In the genomic region with DNA sequence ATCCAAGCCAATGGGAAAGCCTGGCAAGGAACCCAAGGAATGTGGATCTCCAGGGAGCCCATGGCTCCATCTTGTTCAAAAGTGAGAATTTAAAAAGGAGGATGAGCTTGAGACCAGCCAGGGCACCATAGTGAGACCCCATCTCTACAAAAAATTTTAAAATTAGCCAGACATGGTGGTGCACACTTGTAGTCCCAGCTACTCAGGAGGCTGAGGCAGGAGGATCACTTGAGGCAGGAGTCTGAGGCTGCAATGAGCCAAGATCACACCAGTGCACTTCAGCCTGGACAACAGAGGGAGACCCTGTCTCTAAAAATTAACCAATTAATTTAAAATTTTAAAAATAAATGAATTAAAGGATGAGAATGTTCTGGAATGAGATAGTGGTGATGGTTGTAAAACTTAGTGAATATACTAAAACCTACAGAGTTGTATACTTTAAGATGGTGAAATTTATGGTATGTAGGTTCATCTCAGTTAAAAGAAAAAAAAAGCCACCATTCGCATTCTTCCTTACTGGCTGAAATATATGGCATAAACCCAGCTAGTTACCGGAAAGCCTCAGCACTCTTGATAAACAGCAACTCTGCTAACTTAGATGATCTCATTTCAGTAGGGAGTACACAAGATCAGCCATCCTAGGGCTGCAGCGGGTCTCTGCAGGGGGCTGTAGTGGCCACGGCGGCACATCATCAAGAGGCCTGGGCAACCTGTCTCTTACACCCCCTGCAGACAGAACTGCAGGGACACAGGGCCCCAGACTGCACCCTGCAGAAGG, we compare ENCODE assay signal across 1 cellular context.
TF ChIP-seq lines count a peak whose summit lies in the region.

No MANE protein-coding gene starts in this region.

TF ChIP-seq in IMR-90, 13 proteins besides CTCF, POLR2A, EP300 and RAD21:
- TF ChIP-seq, protein P1, sequence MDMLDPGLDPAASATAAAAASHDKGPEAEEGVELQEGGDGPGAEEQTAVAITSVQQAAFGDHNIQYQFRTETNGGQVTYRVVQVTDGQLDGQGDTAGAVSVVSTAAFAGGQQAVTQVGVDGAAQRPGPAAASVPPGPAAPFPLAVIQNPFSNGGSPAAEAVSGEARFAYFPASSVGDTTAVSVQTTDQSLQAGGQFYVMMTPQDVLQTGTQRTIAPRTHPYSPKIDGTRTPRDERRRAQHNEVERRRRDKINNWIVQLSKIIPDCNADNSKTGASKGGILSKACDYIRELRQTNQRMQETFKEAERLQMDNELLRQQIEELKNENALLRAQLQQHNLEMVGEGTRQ (IDR thresholded peaks at IDR 0.05; ENCODE audit: low read depth, low read length): no peak
- TF ChIP-seq CHD1 (IDR thresholded peaks at IDR 0.05; ENCODE audit: low read depth, low read length) (no peak), MAZ (IDR thresholded peaks at IDR 0.05; ENCODE audit: borderline replicate concordance, low read depth, low read length) (no peak), BHLHE40 (IDR thresholded peaks at IDR 0.05; ENCODE audit: low read depth, low read length) (no peak), RFX5 (IDR thresholded peaks at IDR 0.05; ENCODE audit: low read depth, low read length) (no peak), FOS (IDR thresholded peaks at IDR 0.05; ENCODE audit: low read depth, low read length) (no peak), NFE2L2 (IDR thresholded peaks at IDR 0.05; ENCODE audit: low read depth, low read length) (no peak), RCOR1 (IDR thresholded peaks at IDR 0.05; ENCODE audit: insufficient replicate concordance, low read length) (no peak), MXI1 (IDR thresholded peaks at IDR 0.05; ENCODE audit: borderline replicate concordance, low read depth, low read length) (no peak), SMC3 (IDR thresholded peaks at IDR 0.05; ENCODE audit: low read depth, low read length) (no peak), MAFK (IDR thresholded peaks at IDR 0.05; ENCODE audit: low read depth, low read length) (no peak), CEBPB (IDR thresholded peaks at IDR 0.05; ENCODE audit: low read depth, low read length) (no peak)
- TF ChIP-seq, protein P2, sequence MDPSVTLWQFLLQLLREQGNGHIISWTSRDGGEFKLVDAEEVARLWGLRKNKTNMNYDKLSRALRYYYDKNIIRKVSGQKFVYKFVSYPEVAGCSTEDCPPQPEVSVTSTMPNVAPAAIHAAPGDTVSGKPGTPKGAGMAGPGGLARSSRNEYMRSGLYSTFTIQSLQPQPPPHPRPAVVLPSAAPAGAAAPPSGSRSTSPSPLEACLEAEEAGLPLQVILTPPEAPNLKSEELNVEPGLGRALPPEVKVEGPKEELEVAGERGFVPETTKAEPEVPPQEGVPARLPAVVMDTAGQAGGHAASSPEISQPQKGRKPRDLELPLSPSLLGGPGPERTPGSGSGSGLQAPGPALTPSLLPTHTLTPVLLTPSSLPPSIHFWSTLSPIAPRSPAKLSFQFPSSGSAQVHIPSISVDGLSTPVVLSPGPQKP (IDR thresholded peaks at IDR 0.05; ENCODE audit: borderline replicate concordance, low read depth, low read length): no peak
